In the genomic region with DNA sequence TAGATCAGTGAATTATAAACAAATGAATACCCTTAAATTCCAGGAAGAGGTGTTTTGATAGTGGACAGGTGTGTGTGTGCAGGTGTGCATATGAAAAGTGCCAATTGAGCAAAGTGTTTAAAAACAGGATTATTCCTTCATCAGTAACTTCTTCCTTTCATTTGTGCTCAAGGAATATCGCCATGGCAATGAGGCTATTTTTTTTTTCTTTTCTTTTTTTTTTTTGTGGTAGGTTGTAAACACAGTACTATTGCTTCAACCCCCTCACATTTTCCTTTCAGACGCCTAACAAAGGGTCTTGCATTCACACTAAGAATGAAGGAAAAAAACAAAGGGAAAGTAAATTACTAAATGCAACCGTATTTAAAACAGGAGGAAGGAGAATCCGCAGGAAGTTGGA, we compare ENCODE assay signal across 11 cellular contexts. TPM values are rescaled to one million over a fixed set of nuclear protein-coding genes. Genes with fewer than 3 reads are reported as not detected.
DNase-seq lines count a peak whose midpoint lies in the region; ATAC-seq and TF ChIP-seq lines count a peak whose summit lies in the region.
"Had no signal": no experiment of that assay in that cellular context is flagged by ENCODE, and none has a peak within 500 bp of the region (broad histone marks: within the 10 kb centered on the region; RNA-seq: fewer than 3 reads in every experiment).

No MANE protein-coding gene starts in this region.

- DNase-seq in heart left ventricle (no peak), Right ventricle myocardium inferior (ENCODE audit: missing footprints) (no peak), mammary epithelial cell (no peak), upper lobe of left lung (no peak), Kasumi-1 (lab: John Stamatoyannopoulos, UW) (no peak), NCI-H510A treated with DMSO at 0.1 percent for 48 hours (lab: John Stamatoyannopoulos, UW) (no peak)
- DNase-seq in activated CD4-positive, CD25-positive, alpha-beta regulatory T cell treated with anti-CD3 and anti-CD28 coated beads, Interleukin-2, amount 50 U/mL, for 72 hours: no peak
- DNase-seq: NCI-H1105; retina; stimulated activated naive CD8-positive, alpha-beta T cell treated with anti-CD3 and anti-CD28 coated beads, Interleukin-15, Interleukin-2, amounts not matched to agents 100 U/mL and 50 U/mL, for 24 hours had no signal

- BruUV-seq in mammary epithelial cell (replicated peaks; lab: Mats Ljungman, UMichigan): no TSS peak

- H3K27ac ChIP-seq in heart left ventricle: peak overlapping the region in 10 of 12 donors; percentile 89 to 98 (median 96)
- H3K27ac ChIP-seq in mammary epithelial cell (ENCODE audit: insufficient read depth, low read depth, low read length): peak overlapping the region; percentile 46
- H3K27ac ChIP-seq in muscle layer of colon (ENCODE audit: low read depth, low read length): peak overlapping the region; percentile 68
- peak overlapping the region; percentile 88 to 99 (median 96) for H3K27ac ChIP-seq in upper lobe of left lung

- no peak for TF ChIP-seq EP300 in upper lobe of left lung (IDR thresholded peaks at IDR 0.05)

- H3K4me3 ChIP-seq in heart left ventricle (no peak overlapping the region), mammary epithelial cell (replicated peaks in 1 of 3; ENCODE audit: insufficient read depth in 1 of 3, low read depth in 2 of 3, low read length in 3 of 3) (peak overlapping the region in 1 of 3 experiments; percentile 16), muscle layer of colon (ENCODE audit: low read depth in 1 of 2, low read length in 2 of 2) (no peak overlapping the region), upper lobe of left lung (no peak overlapping the region)

- in situ Hi-C loops in mammary epithelial cell (cut with MboI; ENCODE audit: low sequenced_read_pairs in 2 of 2): no loop called here

- no peaks in the 10 kb centered on the region for H4K20me1 ChIP-seq in mammary epithelial cell (ENCODE audit: insufficient read depth, low read length)

- peaks cover 30% of the 10 kb centered on the region for H3K79me2 ChIP-seq in mammary epithelial cell (ENCODE audit: insufficient read depth, low read length)

- TF ChIP-seq POLR2A in heart left ventricle (IDR thresholded peaks at IDR 0.05): no peak
- no peak for TF ChIP-seq POLR2A in upper lobe of left lung (IDR thresholded peaks at IDR 0.05)

- intact Hi-C loops in heart left ventricle (cut with DNase I) (loop anchor here in 1 of 10 donors (5.0 kb wide), 1 partner anchor 88 kb away; a partner anchor contains a TSS), Right ventricle myocardium inferior (cut with DNase I) (no loop called here), mammary epithelial cell (cut with micrococcal nuclease) (no loop called here)

- TF ChIP-seq CTCF in heart left ventricle (IDR thresholded peaks at IDR 0.05) (no peak), mammary epithelial cell (conservative IDR thresholded peaks at IDR 0.05 in 1 of 2, IDR thresholded peaks at IDR 0.05 in 1 of 2; ENCODE audit: extremely low read depth in 1 of 2, insufficient read depth in 1 of 2, low read depth in 1 of 2, low read length in 2 of 2) (no peak), upper lobe of left lung (IDR thresholded peaks at IDR 0.05) (no peak)

- H3K9me3 ChIP-seq in heart left ventricle (no peaks in the 10 kb centered on the region), mammary epithelial cell (replicated peaks; ENCODE audit: insufficient read depth, low read length) (no peaks in the 10 kb centered on the region), muscle layer of colon (ENCODE audit: low read length) (no peaks in the 10 kb centered on the region), upper lobe of left lung (no peaks in the 10 kb centered on the region)

- H3K4me1 ChIP-seq in heart left ventricle: peaks cover 0 to 48% (median 27%) of the 10 kb centered on the region in 12 donors
- peaks cover 49% of the 10 kb centered on the region for H3K4me1 ChIP-seq in mammary epithelial cell (ENCODE audit: insufficient read depth, low read length)
- H3K4me1 ChIP-seq in muscle layer of colon (ENCODE audit: insufficient read depth, low read length): peaks cover 29% of the 10 kb centered on the region
- H3K4me1 ChIP-seq in upper lobe of left lung: peaks cover 36 to 53% (median 47%) of the 10 kb centered on the region in 4 donors

- no peak for ATAC-seq in heart left ventricle
- ATAC-seq in Right ventricle myocardium inferior: no peak
- ATAC-seq in upper lobe of left lung (ENCODE audit: low FRiP score in 2 of 2): no peak
- ATAC-seq: stimulated activated naive CD8-positive, alpha-beta T cell treated with anti-CD3 and anti-CD28 coated beads, Interleukin-15, Interleukin-2, amounts not matched to agents 100 U/mL and 50 U/mL, for 24 hours had no signal

- peak overlapping the region; percentile 76 for H3K4me2 ChIP-seq in mammary epithelial cell (ENCODE audit: insufficient read depth, low read depth, low read length)

- H3K36me3 ChIP-seq in heart left ventricle (no peaks in the 10 kb centered on the region), mammary epithelial cell (ENCODE audit: insufficient read depth, low read length) (no peaks in the 10 kb centered on the region), muscle layer of colon (ENCODE audit: insufficient read depth, low read length) (no peaks in the 10 kb centered on the region), upper lobe of left lung (no peaks in the 10 kb centered on the region)

- H3K27me3 ChIP-seq in heart left ventricle (no peaks in the 10 kb centered on the region), mammary epithelial cell (ENCODE audit: insufficient read depth, low read length) (no peaks in the 10 kb centered on the region), muscle layer of colon (ENCODE audit: control insufficient read depth in 1 of 2, insufficient read depth in 2 of 2, low read length in 2 of 2) (no peaks in the 10 kb centered on the region), upper lobe of left lung (no peaks in the 10 kb centered on the region)

- H3K9ac ChIP-seq in mammary epithelial cell (ENCODE audit: insufficient read depth, low read length): peak overlapping the region; percentile 52
- H3K9ac ChIP-seq in muscle layer of colon (ENCODE audit: low read length): no peak overlapping the region

- dilution Hi-C loops in mammary epithelial cell (cut with HindIII; ENCODE audit: low sequenced_read_pairs): no loop called here

- CTCF ChIA-PET in mammary epithelial cell (lab: Charles Lee; ENCODE audit: low non-redundant PET): interaction anchor here (0.7 kb wide), 1 partner anchor 31 kb away, joined by 8 read pairs; no protein-coding TSS in a partner anchor

- H2AFZ ChIP-seq in mammary epithelial cell (ENCODE audit: low read depth, low read length): no peak overlapping the region

- WGBS in heart left ventricle, 4 donors: 78 to 83% (median 80%) methylated on average over 4 of the region's 4 CpGs
- 5% methylated on average over 4 of the region's 4 CpGs for WGBS in mammary epithelial cell (ENCODE audit: low coverage, missing lambda C conversion rate)
- WGBS in upper lobe of left lung, 2 donors: 63 to 72% methylated on average over 4 of the region's 4 CpGs

RNA-seq across cellular contexts. Expression of a gene that starts 2.0 kb away (rescaled TPM):
- total RNA-seq in heart left ventricle (100 to 1,000 TPM; 120 to 306 (median 146) TPM), Right ventricle myocardium inferior (215 TPM), mammary epithelial cell (10 to 100 TPM; 60.8 to 74.8 TPM), upper lobe of left lung (100 to 1,000 TPM in 5 of 6 donors, 10 to 100 TPM in 1; 92.2 to 177 (median 127) TPM)
- polyA plus RNA-seq in heart left ventricle (100 to 1,000 TPM in 1 of 2 donors, 10 to 100 TPM in 1; 35.2 to 149 TPM), mammary epithelial cell (32.3 TPM)
- 66.4 TPM for polyA minus RNA-seq in mammary epithelial cell

RNA-seq across cellular contexts. Expression of a gene that starts 10.2 kb away (rescaled TPM):
- total RNA-seq in heart left ventricle (100 to 1,000 TPM; 169 to 412 (median 197) TPM), Right ventricle myocardium inferior (298 TPM), mammary epithelial cell (10 to 100 TPM; 67.8 to 99.5 TPM), upper lobe of left lung (100 to 1,000 TPM in 5 of 6 donors, 10 to 100 TPM in 1; 80.7 to 236 (median 144) TPM)
- polyA plus RNA-seq in heart left ventricle (100 to 1,000 TPM; 157 to 179 TPM), mammary epithelial cell (103 TPM)
- 93.6 TPM for polyA minus RNA-seq in mammary epithelial cell

RNA-seq across cellular contexts. Expression of a gene that starts 10.5 kb away (rescaled TPM):
- total RNA-seq in heart left ventricle (1 to 10 TPM; 1.3 to 3.6 (median 1.8) TPM), Right ventricle myocardium inferior (1.6 TPM), mammary epithelial cell (under 1 TPM; 0.42 to 0.83 TPM), upper lobe of left lung (1 to 10 TPM in 5 of 6 donors, under 1 TPM in 1; 0.89 to 3.1 (median 2.0) TPM)
- polyA plus RNA-seq in heart left ventricle (1 to 10 TPM in 1 of 2 donors, under 1 TPM in 1; 0.95 to 1.9 TPM), mammary epithelial cell (0.36 TPM)
- polyA minus RNA-seq in mammary epithelial cell: not detected

RNA-seq across cellular contexts. Expression of a gene that starts 18.8 kb away (rescaled TPM):
- total RNA-seq in heart left ventricle: 10 to 100 TPM; 22.9 to 37.4 (median 25.9) TPM
- 10 to 100 TPM; 27.5 to 64.7 TPM for polyA plus RNA-seq in heart left ventricle
- total RNA-seq in Right ventricle myocardium inferior: 24.6 TPM
- 10 to 100 TPM; 23.8 to 55.0 TPM for total RNA-seq in mammary epithelial cell
- polyA plus RNA-seq in mammary epithelial cell: 109 TPM
- 105 TPM for polyA minus RNA-seq in mammary epithelial cell
- total RNA-seq in upper lobe of left lung: 10 to 100 TPM in 5 of 6 donors, 1 to 10 TPM in 1; 5.0 to 44.9 (median 20.9) TPM

RNA-seq across cellular contexts. Expression of a gene that starts 30.0 kb away (rescaled TPM):
- total RNA-seq in heart left ventricle (10 to 100 TPM; 18.6 to 61.8 (median 26.1) TPM), Right ventricle myocardium inferior (29.7 TPM), mammary epithelial cell (100 to 1,000 TPM in 1 of 2 donors, 10 to 100 TPM in 1; 71.8 to 131 TPM), upper lobe of left lung (10 to 100 TPM; 21.2 to 67.8 (median 39.7) TPM)
- polyA plus RNA-seq in heart left ventricle (10 to 100 TPM; 21.9 to 54.6 TPM), mammary epithelial cell (51.9 TPM)
- polyA minus RNA-seq in mammary epithelial cell: 243 TPM
